30 cellular contexts compared by ENCODE assay signal in genomic region chr4:581753-582361, GRCh38. TPM values are rescaled to one million over a fixed set of nuclear protein-coding genes. Genes with fewer than 3 reads are reported as not detected.
DNase-seq lines count a peak whose midpoint lies in the region; ATAC-seq, FAIRE-seq and TF ChIP-seq lines count a peak whose summit lies in the region.
"Had no signal": no experiment of that assay in that cellular context is flagged by ENCODE, and none has a peak within 500 bp of the region (broad histone marks: within the 10 kb centered on the region; RNA-seq: fewer than 3 reads in every experiment).

No MANE protein-coding gene starts in this region.

- ATAC-seq in GM21367 (IDR thresholded peaks at IDR 0.05; ENCODE audit: unreplicated experiment), result no peak
- ATAC-seq: A549, K562, PC-3 had no signal

- H3K4me3 Mint-ChIP-seq in activated CD4-positive, alpha-beta T cell treated with anti-CD3 and anti-CD28 coated beads, Interleukin-2, amount 10 ng/mL, durations not matched to agents 7 days and 5 days, result no peak overlapping the region
- H3K4me3 Mint-ChIP-seq: CD4-positive, alpha-beta memory T cell had no signal

- peaks cover 6% of the 10 kb centered on the region for H3K4me1 Mint-ChIP-seq in activated CD4-positive, alpha-beta T cell treated with anti-CD3 and anti-CD28 coated beads, Interleukin-2, amount 10 ng/mL, durations not matched to agents 7 days and 5 days

- no peak for TF ChIP-seq CTCF in D721Med (IDR thresholded peaks at IDR 0.05; ENCODE audit: insufficient read depth, missing control alignments)

- DNase-seq in D721Med (ENCODE audit: insufficient read length, low spot score) (no peak), NCI-H526 treated with DMSO at 0.1 percent for 48 hours (lab: John Stamatoyannopoulos, UW) (peak; percentile 28), globus pallidus (ENCODE audit: low spot score) (peak; percentile 24), renal cortical epithelial cell (ENCODE audit: low read depth) (peak; percentile 6), ACHN (no peak)
- DNase-seq in activated CD4-positive, alpha-beta T cell treated with anti-CD3 and anti-CD28 coated beads, Interleukin-2, amount 10 ng/mL, durations not matched to agents 7 days and 5 days, result no peak
- DNase-seq: C1 segment of cervical spinal cord; Caco-2; CD4-positive, alpha-beta memory T cell; GM23248; H7; Kasumi-1; MV-4-11; NCI-H1105; NCI-H1436 treated with DMSO at 0.1 percent for 48 hours; NCI-H187 treated with DMSO at 0.1 percent for 48 hours; NCI-H2107; NCI-H524; NCI-H82; NK-92 treated with Interleukin-12 subunit alpha and Interleukin-12 subunit beta, amount 100 ng/mL, for 24 hours; PC-3; Right ventricle myocardium superior; RPMI8226 had no signal

- peaks cover 4% of the 10 kb centered on the region for H3K36me3 Mint-ChIP-seq in activated CD4-positive, alpha-beta T cell treated with anti-CD3 and anti-CD28 coated beads, Interleukin-2, amount 10 ng/mL, durations not matched to agents 7 days and 5 days (ENCODE audit: low read depth)

- POLR2A ChIA-PET in activated CD4-positive, alpha-beta T cell treated with anti-CD3 and anti-CD28 coated beads, Interleukin-2, amount 10 ng/mL, durations not matched to agents 7 days and 5 days (lab: Charles Lee), result no interaction called here

- in situ Hi-C loops in ACHN (cut with HindIII; ENCODE audit: low pct_ligation_motif_present, low pct_unique_long_range_greater_than_20kb, low sequenced_read_pairs), result no loop called here

- H3K27me3 Mint-ChIP-seq in activated CD4-positive, alpha-beta T cell treated with anti-CD3 and anti-CD28 coated beads, Interleukin-2, amount 10 ng/mL, durations not matched to agents 7 days and 5 days, result peaks cover 37% of the 10 kb centered on the region

- FAIRE-seq in D721Med (lab: Jason Lieb, UNC), result peak; percentile 21
- FAIRE-seq: A549, GM19239, K562 had no signal

- no peak overlapping the region for H3K27ac Mint-ChIP-seq in activated CD4-positive, alpha-beta T cell treated with anti-CD3 and anti-CD28 coated beads, Interleukin-2, amount 10 ng/mL, durations not matched to agents 7 days and 5 days

- H3K9me3 Mint-ChIP-seq in activated CD4-positive, alpha-beta T cell treated with anti-CD3 and anti-CD28 coated beads, Interleukin-2, amount 10 ng/mL, durations not matched to agents 7 days and 5 days, result peaks cover 16% of the 10 kb centered on the region

- CTCF ChIA-PET in activated CD4-positive, alpha-beta T cell treated with anti-CD3 and anti-CD28 coated beads, Interleukin-2, amount 10 ng/mL, durations not matched to agents 7 days and 5 days (lab: Charles Lee), result interaction anchor here (1.3 kb wide), 1 partner anchor 333 kb away, joined by 3 read pairs; no protein-coding TSS in a partner anchor

RNA-seq across cellular contexts. Expression of gene TMEM271, which starts 5.8 kb away (rescaled TPM):
- not detected in 2 replicates for total RNA-seq in renal cortical epithelial cell
- total RNA-seq in activated CD4-positive, alpha-beta T cell treated with anti-CD3 and anti-CD28 coated beads, Interleukin-2, amount 10 ng/mL, durations not matched to agents 7 days and 5 days, result not detected
- total RNA-seq: Caco-2; CD4-positive, alpha-beta memory T cell; GM23248; HT1080; K562; M059J; PC-3; Right ventricle myocardium superior; SJSA1 had no signal

RNA-seq across cellular contexts. Expression of gene PDE6B, which starts 43.5 kb away (rescaled TPM):
- total RNA-seq in renal cortical epithelial cell, result 11.2 and 21.7 TPM in 2 replicates
- total RNA-seq in activated CD4-positive, alpha-beta T cell treated with anti-CD3 and anti-CD28 coated beads, Interleukin-2, amount 10 ng/mL, durations not matched to agents 7 days and 5 days, result 10 to 100 TPM; 15.9 to 18.7 TPM
- total RNA-seq: Caco-2, K562, M059J, PC-3, SJSA1 had no signal

Comparison
In these comparisons a context has a peak if more than half of its experiments do, and no peak if none do; other contexts are left out.
1. DNase-seq: peak in NCI-H526 treated with DMSO at 0.1 percent for 48 hours (single experiment), globus pallidus (single experiment) and renal cortical epithelial cell (single experiment); none in D721Med (single experiment), activated CD4-positive, alpha-beta T cell treated with anti-CD3 and anti-CD28 coated beads, Interleukin-2, amount 10 ng/mL, durations not matched to agents 7 days and 5 days (single experiment) and ACHN (single experiment).